Comparison of ENCODE assay signal across 8 cellular contexts in the genomic region with DNA sequence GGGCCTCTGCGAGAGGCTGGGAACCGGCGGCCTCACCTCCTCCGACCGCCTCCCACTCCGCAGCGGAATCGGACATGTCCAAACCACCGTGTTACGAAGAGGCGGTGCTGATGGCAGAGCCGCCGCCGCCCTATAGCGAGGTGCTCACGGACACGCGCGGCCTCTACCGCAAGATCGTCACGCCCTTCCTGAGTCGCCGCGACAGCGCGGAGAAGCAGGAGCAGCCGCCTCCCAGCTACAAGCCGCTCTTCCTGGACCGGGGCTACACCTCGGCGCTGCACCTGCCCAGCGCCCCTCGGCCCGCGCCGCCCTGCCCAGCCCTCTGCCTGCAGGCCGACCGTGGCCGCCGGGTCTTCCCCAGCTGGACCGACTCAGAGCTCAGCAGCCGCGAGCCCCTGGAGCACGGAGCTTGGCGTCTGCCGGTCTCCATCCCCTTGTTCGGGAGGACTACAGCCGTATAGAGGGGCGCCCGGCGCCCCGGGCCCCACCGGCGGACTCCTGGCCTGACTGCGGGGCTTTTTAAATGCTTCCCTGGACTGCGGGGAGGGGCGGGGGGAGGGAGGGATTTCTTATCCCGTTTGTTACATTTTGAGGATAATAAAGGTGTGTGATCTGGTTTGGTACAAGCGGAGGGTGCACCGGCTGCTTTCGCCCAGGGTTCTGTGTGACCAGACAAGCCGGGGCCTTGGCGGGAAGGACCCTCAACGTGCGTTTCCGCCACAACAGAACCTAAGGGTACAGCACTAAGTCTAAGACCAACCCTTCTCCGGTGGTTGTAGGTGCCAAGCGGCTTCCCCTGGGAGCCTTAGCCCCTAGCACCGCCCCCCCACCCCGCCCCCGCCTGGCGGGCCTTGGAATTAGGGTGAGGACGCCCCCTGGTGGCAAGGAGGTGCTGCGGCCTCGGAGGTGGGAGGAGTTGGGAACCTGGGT. TPM values are rescaled to one million over a fixed set of nuclear protein-coding genes. Genes with fewer than 3 reads are reported as not detected.
DNase-seq lines count a peak whose midpoint lies in the region; ATAC-seq, FAIRE-seq and TF ChIP-seq lines count a peak whose summit lies in the region.

No MANE protein-coding gene starts in this region.

- peak; percentile 84 to 92 (median 87) for DNase-seq in CD4-positive, alpha-beta memory T cell
- DNase-seq in HUDEP-2 (lab: John Stamatoyannopoulos, UW; ENCODE audit: unreplicated experiment in 76 of 76) (peak in 74 of 76 experiments; percentile 17 to 95 (median 86)), NT2/D1 (ENCODE audit: low read depth, low spot score) (peak; percentile 94), endothelial cell of umbilical vein (ENCODE audit: low read depth, low spot score) (peak; percentile 84)
- peak; percentile 88 for DNase-seq in activated CD8-positive, alpha-beta memory T cell treated with anti-CD3 and anti-CD28 coated beads, Interleukin-2, amount 50 U/mL, for 24 hours (ENCODE audit: extremely low read depth)
- peak; percentile 98 for DNase-seq in stimulated activated CD8-positive, alpha-beta memory T cell treated with anti-CD3 and anti-CD28 coated beads, Interleukin-2, amount 100 ng/mL, for 48 hours (ENCODE audit: low read depth in 2 of 2)

- H3K36me3 Mint-ChIP-seq in CD4-positive, alpha-beta memory T cell, result peaks cover 0 to 7% of the 10 kb centered on the region in 2 donors

- FAIRE-seq in endothelial cell of umbilical vein (lab: Jason Lieb, UNC), result peak; percentile 83

- peak overlapping the region; percentile 36 to 77 for H3K4me3 ChIP-seq in CD4-positive, alpha-beta memory T cell (ENCODE audit: low read length in 2 of 2)
- H3K4me3 ChIP-seq in NT2/D1 (ENCODE audit: insufficient read length, low read depth) (peak overlapping the region; percentile 78), endothelial cell of umbilical vein (replicated peaks in 1 of 3; ENCODE audit: insufficient read depth in 1 of 3, low read depth in 1 of 3, low read length in 3 of 3) (peak overlapping the region in 2 of 3 experiments; percentile 17 to 38), mononuclear cell (ENCODE audit: low read length) (peak overlapping the region; percentile 57)

- peak; percentile 17 for ATAC-seq in GM19452 (IDR thresholded peaks at IDR 0.05; ENCODE audit: unreplicated experiment)

- H3K4me2 ChIP-seq in endothelial cell of umbilical vein (ENCODE audit: insufficient read depth, low read length), result peak overlapping the region; percentile 61

- peak overlapping the region; percentile 86 to 97 (median 94) for H3K27ac Mint-ChIP-seq in CD4-positive, alpha-beta memory T cell

- H3K9me1 ChIP-seq in endothelial cell of umbilical vein (replicated peaks; ENCODE audit: control insufficient read depth, extremely low read depth, insufficient read depth, low read length), result no peaks in the 10 kb centered on the region

- TF ChIP-seq POLR2A in endothelial cell of umbilical vein (IDR thresholded peaks at IDR 0.05; ENCODE audit: low read depth, low read length), result peak; percentile 42

- H3K9ac ChIP-seq in NT2/D1 (ENCODE audit: insufficient read length, low read depth), result peak overlapping the region; percentile 85
- no peak overlapping the region for H3K9ac ChIP-seq in endothelial cell of umbilical vein (replicated peaks; ENCODE audit: extremely low read depth, insufficient read depth, low read length)

- no peaks in the 10 kb centered on the region for H3K9me3 ChIP-seq in CD4-positive, alpha-beta memory T cell (ENCODE audit: control insufficient read depth in 1 of 2, low read length in 2 of 2)
- H3K9me3 ChIP-seq in NT2/D1 (ENCODE audit: insufficient read depth, low read length), result peaks cover 32% of the 10 kb centered on the region; the same call in 1 of the 2 replicates
- H3K9me3 ChIP-seq in endothelial cell of umbilical vein (replicated peaks; ENCODE audit: control insufficient read depth, insufficient read depth, low read length), result no peaks in the 10 kb centered on the region
- H3K9me3 ChIP-seq in mononuclear cell (ENCODE audit: low read depth, low read length), result no peaks in the 10 kb centered on the region

- peak overlapping the region; percentile 81 to 96 (median 87) for H3K4me3 Mint-ChIP-seq in CD4-positive, alpha-beta memory T cell

- dilution Hi-C loops in endothelial cell of umbilical vein (cut with MboI; ENCODE audit: extremely low pct_ligation_motif_present, low sequenced_read_pairs), result no loop called here

- H3K9me3 Mint-ChIP-seq in CD4-positive, alpha-beta memory T cell, result peaks cover 0 to 2% (median 0%) of the 10 kb centered on the region in 8 donors

- intact Hi-C loops in CD4-positive, alpha-beta memory T cell (cut with micrococcal nuclease), result loop anchor here (1.0 to 5.0 kb wide), 4 partner anchors 66 to 339 kb away; partner anchors contain the start of gene NSD1
- intact Hi-C loops in endothelial cell of umbilical vein (cut with micrococcal nuclease), result loop anchor here (1.0 to 2.0 kb wide), 4 partner anchors 29 to 147 kb away; partner anchors contain the start of gene GRK6

- CTCF ChIA-PET in CD4-positive, alpha-beta memory T cell (lab: Charles Lee; ENCODE audit: partially characterized antibody), result interaction anchor here (0.6 to 26.1 kb wide), 32 partner anchors 8 to 270 kb away, joined by 3 to 821 read pairs (median 5); partner anchors contain the start of genes DBN1, F12, GRK6 and LMAN2
- CTCF ChIA-PET in endothelial cell of umbilical vein (lab: Charles Lee), result interaction anchor here (0.7 to 13.5 kb wide), 33 partner anchors 8 to 1726 kb away, joined by 3 to 288 read pairs (median 6); partner anchors contain the start of genes DBN1, F12, GRK6 and PDLIM7

- no peaks in the 10 kb centered on the region for H4K20me1 ChIP-seq in endothelial cell of umbilical vein (replicated peaks; ENCODE audit: control insufficient read depth, extremely low read depth, insufficient read depth, low read length)

- peaks cover 0 to 2% of the 10 kb centered on the region in 2 donors for H3K27me3 Mint-ChIP-seq in CD4-positive, alpha-beta memory T cell

- BruUV-seq in endothelial cell of umbilical vein (replicated peaks; lab: Mats Ljungman, UMichigan), result TSS peak; percentile 19

- H3K27me3 ChIP-seq in CD4-positive, alpha-beta memory T cell (ENCODE audit: insufficient read depth, low read length), result no peaks in the 10 kb centered on the region
- H3K27me3 ChIP-seq in NT2/D1 (ENCODE audit: insufficient read depth, insufficient read length) (peaks cover 10% of the 10 kb centered on the region), endothelial cell of umbilical vein (ENCODE audit: control insufficient read depth in 2 of 2, insufficient read depth in 2 of 2, low read length in 2 of 2) (no peaks in the 10 kb centered on the region), mononuclear cell (ENCODE audit: insufficient read depth, low read length) (no peaks in the 10 kb centered on the region)

- no peak overlapping the region for H2AFZ ChIP-seq in endothelial cell of umbilical vein (ENCODE audit: low read depth, low read length)

- peak overlapping the region; percentile 96 for H3K27ac ChIP-seq in CD4-positive, alpha-beta memory T cell (ENCODE audit: low read depth, low read length)
- H3K27ac ChIP-seq in endothelial cell of umbilical vein (ENCODE audit: insufficient read depth, low read depth, low read length), result no peak overlapping the region

- POLR2A ChIA-PET in CD4-positive, alpha-beta memory T cell (lab: Charles Lee; ENCODE audit: partially characterized antibody), result interaction anchor here (0.6 to 20.7 kb wide), 32 partner anchors 8 to 302 kb away, joined by 3 to 1171 read pairs (median 6); partner anchors contain the start of genes F12, GRK6, LMAN2 and PDLIM7
- POLR2A ChIA-PET in endothelial cell of umbilical vein (lab: Charles Lee), result interaction anchor here (2.5 kb wide), 1 partner anchor 66 kb away, joined by 12 read pairs; no protein-coding TSS in a partner anchor

- peaks cover 16% of the 10 kb centered on the region for H3K4me1 ChIP-seq in CD4-positive, alpha-beta memory T cell (ENCODE audit: insufficient read depth, low read length)
- H3K4me1 ChIP-seq in NT2/D1 (ENCODE audit: insufficient read depth, insufficient read length) (peaks cover 3% of the 10 kb centered on the region), endothelial cell of umbilical vein (ENCODE audit: control insufficient read depth, extremely low read depth, insufficient read depth, low read length) (peaks cover 28% of the 10 kb centered on the region), mononuclear cell (ENCODE audit: insufficient read depth, low read length) (peaks cover 44% of the 10 kb centered on the region)

- no peaks in the 10 kb centered on the region for H3K36me3 ChIP-seq in CD4-positive, alpha-beta memory T cell (ENCODE audit: insufficient read depth, low read length)
- H3K36me3 ChIP-seq in NT2/D1 (ENCODE audit: insufficient read depth, insufficient read length, low read length) (peaks cover 47% of the 10 kb centered on the region), endothelial cell of umbilical vein (ENCODE audit: control insufficient read depth in 2 of 2, extremely low read depth in 1 of 2, insufficient read depth in 2 of 2, low read length in 2 of 2) (peaks cover 7 to 34% of the 10 kb centered on the region in 2 experiments)

- peaks cover 9 to 36% (median 22%) of the 10 kb centered on the region in 4 donors for H3K4me1 Mint-ChIP-seq in CD4-positive, alpha-beta memory T cell

- H3K79me2 ChIP-seq in endothelial cell of umbilical vein (ENCODE audit: control insufficient read depth, insufficient read depth, low read length), result no peaks in the 10 kb centered on the region

- TF ChIP-seq CTCF in endothelial cell of umbilical vein (IDR thresholded peaks at IDR 0.05; ENCODE audit: extremely low read depth in 1 of 2, insufficient read depth in 1 of 2, low read depth in 1 of 2, low read length in 2 of 2), result peak; percentile 71 to 99

RNA-seq across cellular contexts. Expression of gene PRR7, which starts 9.3 kb away (rescaled TPM):
- 1 to 10 TPM; 5.2 to 7.2 TPM for total RNA-seq in CD4-positive, alpha-beta memory T cell
- 10 to 100 TPM; 14.3 to 17.8 TPM for polyA plus RNA-seq in CD4-positive, alpha-beta memory T cell
- total RNA-seq in endothelial cell of umbilical vein, result 5.7 and 6.5 TPM in 2 replicates
- polyA plus RNA-seq in endothelial cell of umbilical vein, result 6.6 and 10.5 TPM in 2 replicates
- polyA plus RNA-seq in endothelial cell of umbilical vein (2011; cell fraction: cytosol; rRNA removed), result 1.9 and 4.7 TPM in 2 replicates
- polyA plus RNA-seq in endothelial cell of umbilical vein (2011; cell fraction: nucleus; rRNA removed), result 1.9 and 2.6 TPM in 2 replicates
- 2.6 and 4.7 TPM in 2 replicates for polyA plus RNA-seq in endothelial cell of umbilical vein (2012)
- 0.38 and 0.63 TPM in 2 replicates for polyA minus RNA-seq in endothelial cell of umbilical vein
- 6.8 TPM for polyA minus RNA-seq in endothelial cell of umbilical vein (2011; cell fraction: cytosol; rRNA and poly(A)+ RNA removed)
- polyA minus RNA-seq in endothelial cell of umbilical vein (2011; cell fraction: nucleus; rRNA and poly(A)+ RNA removed), result 0.53 and 1.8 TPM in 2 replicates
- 25.8 TPM for total RNA-seq in mononuclear cell

RNA-seq across cellular contexts. Expression of gene DBN1, which starts 17.5 kb away (rescaled TPM):
- total RNA-seq in CD4-positive, alpha-beta memory T cell, result 1 to 10 TPM in 1 of 2 experiments, under 1 TPM in 1; 0.99 to 1.2 TPM
- polyA plus RNA-seq in CD4-positive, alpha-beta memory T cell, result under 1 TPM in 1 of 2 donors, not detected in 1; 0.49 TPM
- total RNA-seq in endothelial cell of umbilical vein (310 and 336 TPM in 2 replicates), mononuclear cell (4.6 TPM)
- polyA plus RNA-seq in endothelial cell of umbilical vein, result 198 and 267 TPM in 2 replicates
- polyA plus RNA-seq in endothelial cell of umbilical vein (2011; cell fraction: cytosol; rRNA removed), result 95.2 and 108 TPM in 2 replicates
- polyA plus RNA-seq in endothelial cell of umbilical vein (2011; cell fraction: nucleus; rRNA removed), result 848 and 1,132 TPM in 2 replicates
- polyA plus RNA-seq in endothelial cell of umbilical vein (2012), result 185 and 211 TPM in 2 replicates
- polyA minus RNA-seq in endothelial cell of umbilical vein, result 158 and 165 TPM in 2 replicates
- 9.4 TPM for polyA minus RNA-seq in endothelial cell of umbilical vein (2011; cell fraction: cytosol; rRNA and poly(A)+ RNA removed)
- polyA minus RNA-seq in endothelial cell of umbilical vein (2011; cell fraction: nucleus; rRNA and poly(A)+ RNA removed), result 135 and 363 TPM in 2 replicates

RNA-seq across cellular contexts. Expression of gene GRK6, which starts 29.4 kb away (rescaled TPM):
- total RNA-seq in CD4-positive, alpha-beta memory T cell, result 100 to 1,000 TPM; 189 to 191 TPM
- 100 to 1,000 TPM in 1 of 2 donors, 10 to 100 TPM in 1; 72.4 to 203 TPM for polyA plus RNA-seq in CD4-positive, alpha-beta memory T cell
- 36.4 and 37.0 TPM in 2 replicates for total RNA-seq in endothelial cell of umbilical vein
- polyA plus RNA-seq in endothelial cell of umbilical vein, result 22.9 and 28.9 TPM in 2 replicates
- polyA plus RNA-seq in endothelial cell of umbilical vein (2011; cell fraction: cytosol; rRNA removed), result 26.5 and 28.2 TPM in 2 replicates
- polyA plus RNA-seq in endothelial cell of umbilical vein (2011; cell fraction: nucleus; rRNA removed), result 28.5 and 31.3 TPM in 2 replicates
- polyA plus RNA-seq in endothelial cell of umbilical vein (2012), result 20.7 and 22.4 TPM in 2 replicates
- 17.0 and 32.8 TPM in 2 replicates for polyA minus RNA-seq in endothelial cell of umbilical vein
- 11.3 TPM for polyA minus RNA-seq in endothelial cell of umbilical vein (2011; cell fraction: cytosol; rRNA and poly(A)+ RNA removed)
- 14.8 and 26.7 TPM in 2 replicates for polyA minus RNA-seq in endothelial cell of umbilical vein (2011; cell fraction: nucleus; rRNA and poly(A)+ RNA removed)
- total RNA-seq in mononuclear cell, result 75.2 TPM

RNA-seq across cellular contexts. Expression of gene PDLIM7, which starts 41.5 kb away (rescaled TPM):
- 1 to 10 TPM; 5.8 to 7.3 TPM for total RNA-seq in CD4-positive, alpha-beta memory T cell
- polyA plus RNA-seq in CD4-positive, alpha-beta memory T cell, result 1 to 10 TPM; 3.3 to 3.5 TPM
- 318 and 371 TPM in 2 replicates for total RNA-seq in endothelial cell of umbilical vein
- polyA plus RNA-seq in endothelial cell of umbilical vein, result 314 and 418 TPM in 2 replicates
- 181 and 257 TPM in 2 replicates for polyA plus RNA-seq in endothelial cell of umbilical vein (2011; cell fraction: cytosol; rRNA removed)
- polyA plus RNA-seq in endothelial cell of umbilical vein (2011; cell fraction: nucleus; rRNA removed), result 815 and 843 TPM in 2 replicates
- polyA plus RNA-seq in endothelial cell of umbilical vein (2012), result 179 and 248 TPM in 2 replicates
- 120 and 143 TPM in 2 replicates for polyA minus RNA-seq in endothelial cell of umbilical vein
- 25.4 TPM for polyA minus RNA-seq in endothelial cell of umbilical vein (2011; cell fraction: cytosol; rRNA and poly(A)+ RNA removed)
- polyA minus RNA-seq in endothelial cell of umbilical vein (2011; cell fraction: nucleus; rRNA and poly(A)+ RNA removed), result 136 and 281 TPM in 2 replicates
- total RNA-seq in mononuclear cell, result 19.9 TPM

RNA-seq across cellular contexts. Expression of gene F12, which starts 46.6 kb away (rescaled TPM):
- not detected for total RNA-seq in CD4-positive, alpha-beta memory T cell
- polyA plus RNA-seq in CD4-positive, alpha-beta memory T cell, result 1 to 10 TPM; 2.0 to 2.4 TPM
- 1.00 and 1.4 TPM in 2 replicates for total RNA-seq in endothelial cell of umbilical vein
- 1.4 and 2.7 TPM in 2 replicates for polyA plus RNA-seq in endothelial cell of umbilical vein
- polyA plus RNA-seq in endothelial cell of umbilical vein (2011; cell fraction: cytosol; rRNA removed), result 0.66 and 1.1 TPM in 2 replicates
- polyA plus RNA-seq in endothelial cell of umbilical vein (2011; cell fraction: nucleus; rRNA removed), result 0.73 and 0.96 TPM in 2 replicates
- polyA plus RNA-seq in endothelial cell of umbilical vein (2012), result 1.6 and 1.7 TPM in 2 replicates
- polyA minus RNA-seq in endothelial cell of umbilical vein, result 0.24 and 0.57 TPM in 2 replicates
- 7.9 TPM for polyA minus RNA-seq in endothelial cell of umbilical vein (2011; cell fraction: cytosol; rRNA and poly(A)+ RNA removed)
- 0.29 TPM in 1 of 2 replicates, not detected in the other for polyA minus RNA-seq in endothelial cell of umbilical vein (2011; cell fraction: nucleus; rRNA and poly(A)+ RNA removed)
- 0.52 TPM for total RNA-seq in mononuclear cell

Comparison
In these comparisons a context has a peak if more than half of its experiments do, and no peak if none do; other contexts are left out.
1. H3K4me3 ChIP-seq: peak in every context shown above with its lines; median percentile 78 in NT2/D1; 57 in mononuclear cell; 56 in CD4-positive, alpha-beta memory T cell; 28 in endothelial cell of umbilical vein.
2. RNA of gene DBN1, which starts 17.5 kb away (total RNA-seq): 310 to 336 TPM in endothelial cell of umbilical vein; 4.6 TPM in mononuclear cell (single experiment) and 0.99 to 1.2 TPM in CD4-positive, alpha-beta memory T cell; every median in the first group is over 10 times any median in the second.
3. Peak in every context shown above with its lines, with median percentiles within 50 percentile points of each other: DNase-seq.